In genomic region chr2:10079931-10080535, GRCh38 we compare ENCODE assay signal across 8 cellular contexts. TPM values are rescaled to one million over a fixed set of nuclear protein-coding genes. Genes with fewer than 3 reads are reported as not detected.
DNase-seq lines count a peak whose midpoint lies in the region; ATAC-seq and TF ChIP-seq lines count a peak whose summit lies in the region.

Gene CYS1, minus strand, starts transcription at chr2:10080411. Its CDS starts 188 bp downstream, at chr2:10080223.

- H4K20me1 ChIP-seq in DOHH2 (ENCODE audit: control insufficient read depth, insufficient read depth, low read depth, low read length): no peaks in the 10 kb centered on the region

- H3K9me3 ChIP-seq in DOHH2 (ENCODE audit: control insufficient read depth, insufficient read depth, low read length) (no peaks in the 10 kb centered on the region), lung (ENCODE audit: control insufficient read depth in 2 of 2, insufficient read depth in 1 of 2, low read length in 1 of 2) (no peaks in the 10 kb centered on the region), upper lobe of left lung (no peaks in the 10 kb centered on the region)

- H3K27me3 ChIP-seq in DOHH2 (ENCODE audit: control insufficient read depth, low read length) (peaks cover 21% of the 10 kb centered on the region), lung (ENCODE audit: control insufficient read depth, insufficient read depth) (no peaks in the 10 kb centered on the region), upper lobe of left lung (peaks cover 0 to 21% (median 10%) of the 10 kb centered on the region in 4 donors)

- peak; percentile 43 for ATAC-seq in lung (ENCODE audit: insufficient read depth, low FRiP score)
- ATAC-seq in upper lobe of left lung (ENCODE audit: low FRiP score in 2 of 2): peak in 1 of 2 donors; percentile 74
- ATAC-seq in GM21390 (IDR thresholded peaks at IDR 0.05; ENCODE audit: unreplicated experiment): no peak

- 0 to 2% methylated on average over 8 to 88 of the region's 88 CpGs for WGBS in lung, 2 donors
- 2% methylated on average over 23 of the region's 88 CpGs; no CpG with 5 or more reads in 1 of the 2 donors for WGBS in upper lobe of left lung, 2 donors

- peak within 1 kb of the TSS; percentile 90 for H3K4me2 ChIP-seq in DOHH2 (ENCODE audit: low read length)

- H3K27ac ChIP-seq in DOHH2 (ENCODE audit: low read depth, low read length) (peak within 1 kb of the TSS; percentile 97), lung (ENCODE audit: low read depth in 1 of 2, low read length in 1 of 2) (peak within 1 kb of the TSS in 1 of 2 donors; percentile 47), upper lobe of left lung (peak within 1 kb of the TSS in 3 of 4 donors; percentile 30 to 84 (median 64))

- TF ChIP-seq CTCF in DOHH2 (IDR thresholded peaks at IDR 0.05; ENCODE audit: low read depth, low read length, poor library complexity, severe bottlenecking) (no peak), GM20000 (IDR thresholded peaks at IDR 0.05; ENCODE audit: extremely low read depth, missing control alignments) (peak; percentile 72), NB4 (IDR thresholded peaks at IDR 0.05; ENCODE audit: low read depth, low read length) (no peak), choroid plexus epithelial cell (conservative IDR thresholded peaks at IDR 0.05; ENCODE audit: low read depth, low read length) (peak; percentile 19), lung (IDR thresholded peaks at IDR 0.05; ENCODE audit: control extremely low read depth, extremely low read depth) (no peak), upper lobe of left lung (IDR thresholded peaks at IDR 0.05) (peak; percentile 26 to 72 (median 45))

- H3K4me3 ChIP-seq in DOHH2 (ENCODE audit: low read length): peak within 1 kb of the TSS; percentile 74
- H3K4me3 ChIP-seq in NB4 (ENCODE audit: low read depth, low read length): no peak within 1 kb of the TSS
- peak within 1 kb of the TSS; percentile 50 for H3K4me3 ChIP-seq in choroid plexus epithelial cell (ENCODE audit: low read depth, low read length)
- H3K4me3 ChIP-seq in lung: peak within 1 kb of the TSS; percentile 29
- peak within 1 kb of the TSS; percentile 15 to 57 (median 52) for H3K4me3 ChIP-seq in upper lobe of left lung

- TF ChIP-seq EP300 in upper lobe of left lung (IDR thresholded peaks at IDR 0.05): no peak

- TF ChIP-seq POLR2A in NB4 (IDR thresholded peaks at IDR 0.05; ENCODE audit: extremely low read depth, insufficient read length): no peak
- no peak for TF ChIP-seq POLR2A in upper lobe of left lung (IDR thresholded peaks at IDR 0.05)

- H3K9me2 ChIP-seq in DOHH2 (replicated peaks; ENCODE audit: control insufficient read depth, low read length): no peaks in the 10 kb centered on the region

- H3K36me3 ChIP-seq in DOHH2 (ENCODE audit: control insufficient read depth, low read length) (no peaks in the 10 kb centered on the region), lung (ENCODE audit: control insufficient read depth in 2 of 2, insufficient read depth in 2 of 2, low read length in 2 of 2) (no peaks in the 10 kb centered on the region), upper lobe of left lung (no peaks in the 10 kb centered on the region)

- no peaks in the 10 kb centered on the region for H3K79me2 ChIP-seq in DOHH2 (ENCODE audit: control insufficient read depth, low read length)

- DNase-seq in GM20000 (ENCODE audit: low spot score): peak; percentile 90
- DNase-seq in NB4 (ENCODE audit: low read depth): peak; percentile 50
- peak; percentile 16 for DNase-seq in choroid plexus epithelial cell (ENCODE audit: low read depth)
- no peak for DNase-seq in lung (ENCODE audit: low spot score)
- peak in 1 of 2 donors; percentile 88 for DNase-seq in upper lobe of left lung
- no peak for DNase-seq in NCI-H187 (lab: John Stamatoyannopoulos, UW)

- H3F3A ChIP-seq in DOHH2 (ENCODE audit: control insufficient read depth, insufficient read depth): peaks cover 29% of the 10 kb centered on the region

- H3K4me1 ChIP-seq in DOHH2 (ENCODE audit: control insufficient read depth, low read length): peaks cover 61% of the 10 kb centered on the region
- H3K4me1 ChIP-seq in lung (ENCODE audit: control insufficient read depth in 2 of 2, insufficient read depth in 2 of 2, low read length in 2 of 2): peaks cover 0 to 4% of the 10 kb centered on the region in 2 donors
- H3K4me1 ChIP-seq in upper lobe of left lung: peaks cover 11 to 24% (median 23%) of the 10 kb centered on the region in 4 donors

RNA-seq across cellular contexts. Expression of gene CYS1, which starts in this region (rescaled TPM):
- 1 to 10 TPM; 1.0 to 5.1 TPM for total RNA-seq in lung
- polyA plus RNA-seq in lung: 1 to 10 TPM in 1 of 2 donors, under 1 TPM in 1; 0.35 to 1.0 TPM
- 1 to 10 TPM; 1.0 to 8.2 (median 5.6) TPM for total RNA-seq in upper lobe of left lung

Comparison
In these comparisons a context has a peak if more than half of its experiments do, and no peak if none do; other contexts are left out.
1. CTCF ChIP-seq: peak in GM20000 (single experiment), choroid plexus epithelial cell (single experiment) and upper lobe of left lung (6 of 6); none in DOHH2 (single experiment), NB4 (single experiment) and lung (single experiment).
2. DNase-seq: peak in GM20000 (single experiment), NB4 (single experiment) and choroid plexus epithelial cell (single experiment); none in lung (single experiment) and NCI-H187 (0 of 2).